10 cellular contexts compared by ENCODE assay signal in genomic region chr16:87789437-87790277, GRCh38. TPM values are rescaled to one million over a fixed set of nuclear protein-coding genes. Genes with fewer than 3 reads are reported as not detected.
DNase-seq lines count a peak whose midpoint lies in the region; ATAC-seq and TF ChIP-seq lines count a peak whose summit lies in the region.
"Had no signal": no experiment of that assay in that cellular context is flagged by ENCODE, and none has a peak within 500 bp of the region (broad histone marks: within the 10 kb centered on the region; RNA-seq: fewer than 3 reads in every experiment).

No MANE protein-coding gene starts in this region.

- peak overlapping the region; percentile 40 for H2BK120ac ChIP-seq in trophoblast cell (ENCODE audit: insufficient read depth, low read length, poor library complexity)

- BruUV-seq in PC-9 (replicated peaks; lab: Mats Ljungman, UMichigan) = TSS peak; percentile 51

- H3K4me1 ChIP-seq in PC-9 (replicated peaks; ENCODE audit: insufficient read depth) (peaks cover 38% of the 10 kb centered on the region), trophoblast cell (ENCODE audit: control insufficient read depth in 1 of 2, insufficient read depth in 2 of 2, low read length in 2 of 2) (peaks cover 15 to 29% of the 10 kb centered on the region in 2 experiments)

- H2AFZ ChIP-seq in PC-9 = peak overlapping the region; percentile 34; the same call in 1 of the 2 replicates
- no peak overlapping the region for H2AFZ ChIP-seq in trophoblast cell (ENCODE audit: insufficient read depth, low read length, poor library complexity)

- CTCF ChIA-PET in PC-9 (lab: Charles Lee) = interaction anchor here (0.6 to 1.8 kb wide), 3 partner anchors 11 to 61 kb away, joined by 3 to 7 read pairs (median 4); no protein-coding TSS in a partner anchor
- CTCF ChIA-PET in activated CD8-positive, alpha-beta T cell treated with anti-CD3 and anti-CD28 coated beads for 36 hours (lab: Charles Lee) = interaction anchor here (1.1 to 6.5 kb wide), 2 partner anchors 9 to 59 kb away, joined by 3 to 45 read pairs; no protein-coding TSS in a partner anchor

- H3K23ac ChIP-seq in trophoblast cell (ENCODE audit: low read length) = no peak overlapping the region

- intact Hi-C loops in PC-9 (cut with micrococcal nuclease; ENCODE audit: unreplicated experiment) = loop anchor here (5.0 kb wide), 1 partner anchor 63 kb away; no protein-coding TSS in a partner anchor
- intact Hi-C loops in activated CD8-positive, alpha-beta T cell treated with anti-CD3 and anti-CD28 coated beads for 36 hours (cut with micrococcal nuclease) = no loop called here

- H3K18ac ChIP-seq in trophoblast cell (ENCODE audit: low read length) = no peak overlapping the region

- no peaks in the 10 kb centered on the region for H3K9me2 ChIP-seq in PC-9 (ENCODE audit: insufficient read depth)

- peaks cover 11% of the 10 kb centered on the region for H3K79me1 ChIP-seq in trophoblast cell (ENCODE audit: low read length)

- peak; percentile 95 for DNase-seq in EH (ENCODE audit: low read depth)
- peak; percentile 90 to 91 for DNase-seq in PC-9
- DNase-seq in fibroblast of gingiva (ENCODE audit: low read depth) = peak; percentile 91
- DNase-seq in trophoblast cell = peak; percentile 99
- DNase-seq in activated naive CD4-positive, alpha-beta T cell treated with anti-CD3 and anti-CD28 coated beads, Interleukin-2, amount 50 U/mL, for 72 hours (ENCODE audit: low spot score in 2 of 2) = no peak
- no peak for DNase-seq in NCI-H774 (lab: John Stamatoyannopoulos, UW)
- DNase-seq in activated CD8-positive, alpha-beta T cell treated with anti-CD3 and anti-CD28 coated beads for 36 hours = no peak
- DNase-seq: central memory CD4-positive, alpha-beta T cell had no signal

- H3K27ac Mint-ChIP-seq in activated naive CD4-positive, alpha-beta T cell treated with anti-CD3 and anti-CD28 coated beads, Interleukin-2, amount 50 U/mL, for 72 hours = no peak overlapping the region
- H3K27ac Mint-ChIP-seq in activated CD8-positive, alpha-beta T cell treated with anti-CD3 and anti-CD28 coated beads for 36 hours = no peak overlapping the region

- H4K20me1 ChIP-seq in PC-9 (ENCODE audit: insufficient read depth) = no peaks in the 10 kb centered on the region

- H4K8ac ChIP-seq in trophoblast cell (ENCODE audit: low read depth, low read length) = peak overlapping the region; percentile 33

- POLR2A ChIA-PET in PC-9 (lab: Charles Lee; ENCODE audit: unreplicated experiment) = interaction anchor here (0.6 to 1.0 kb wide), 4 partner anchors 18 to 82 kb away, joined by 3 to 6 read pairs (median 4); no protein-coding TSS in a partner anchor
- POLR2A ChIA-PET in activated CD8-positive, alpha-beta T cell treated with anti-CD3 and anti-CD28 coated beads for 36 hours (lab: Charles Lee) = interaction anchor here (1.1 kb wide), 1 partner anchor 9 kb away, joined by 4 read pairs; no protein-coding TSS in a partner anchor

- no peaks in the 10 kb centered on the region for H3K36me3 Mint-ChIP-seq in activated naive CD4-positive, alpha-beta T cell treated with anti-CD3 and anti-CD28 coated beads, Interleukin-2, amount 50 U/mL, for 72 hours
- no peaks in the 10 kb centered on the region for H3K36me3 Mint-ChIP-seq in activated CD8-positive, alpha-beta T cell treated with anti-CD3 and anti-CD28 coated beads for 36 hours (ENCODE audit: low read depth)

- no peaks in the 10 kb centered on the region for H3K9me3 Mint-ChIP-seq in activated naive CD4-positive, alpha-beta T cell treated with anti-CD3 and anti-CD28 coated beads, Interleukin-2, amount 50 U/mL, for 72 hours
- H3K9me3 Mint-ChIP-seq in activated CD8-positive, alpha-beta T cell treated with anti-CD3 and anti-CD28 coated beads for 36 hours = no peaks in the 10 kb centered on the region

- no peak overlapping the region for H4K12ac ChIP-seq in trophoblast cell (ENCODE audit: low read depth, low read length)

- H3F3A ChIP-seq in PC-9 (ENCODE audit: insufficient read depth, low read depth) = peaks cover 47% of the 10 kb centered on the region; the same call in 1 of the 2 replicates

- no peak overlapping the region for H2BK12ac ChIP-seq in trophoblast cell (ENCODE audit: low read length)

- H3K9ac ChIP-seq in trophoblast cell (ENCODE audit: low read length) = no peak overlapping the region

- no peak for ATAC-seq in activated naive CD4-positive, alpha-beta T cell treated with anti-CD3 and anti-CD28 coated beads, Interleukin-2, amount 50 U/mL, for 72 hours
- ATAC-seq in activated CD8-positive, alpha-beta T cell treated with anti-CD3 and anti-CD28 coated beads for 36 hours = no peak
- no peak for ATAC-seq in HG03457 (IDR thresholded peaks at IDR 0.05; ENCODE audit: unreplicated experiment)

- H3K4me3 Mint-ChIP-seq in activated CD8-positive, alpha-beta T cell treated with anti-CD3 and anti-CD28 coated beads for 36 hours = no peak overlapping the region

- H3K9me3 ChIP-seq in PC-9 (ENCODE audit: insufficient read depth, low read depth) (no peaks in the 10 kb centered on the region), trophoblast cell (ENCODE audit: insufficient read depth, low read depth, low read length) (peaks cover 4% of the 10 kb centered on the region)

- H3K79me2 ChIP-seq in PC-9 (ENCODE audit: low read depth) (no peaks in the 10 kb centered on the region), trophoblast cell (ENCODE audit: control insufficient read depth, insufficient read depth, low read length, poor library complexity) (no peaks in the 10 kb centered on the region)

- H3K4me1 Mint-ChIP-seq in activated CD8-positive, alpha-beta T cell treated with anti-CD3 and anti-CD28 coated beads for 36 hours (ENCODE audit: low read depth) = no peaks in the 10 kb centered on the region

- peak overlapping the region; percentile 90 for H4K91ac ChIP-seq in trophoblast cell (ENCODE audit: low read depth, low read length)

- no peak overlapping the region for H3K4ac ChIP-seq in trophoblast cell (ENCODE audit: low read depth, low read length)

- no peak for TF ChIP-seq CTCF in PC-9 (conservative IDR thresholded peaks at IDR 0.05)
- no peak for TF ChIP-seq CTCF in activated CD8-positive, alpha-beta T cell treated with anti-CD3 and anti-CD28 coated beads for 36 hours (IDR thresholded peaks at IDR 0.05)

- H2AK5ac ChIP-seq in trophoblast cell (ENCODE audit: low read length) = no peak overlapping the region

- H3K27me3 Mint-ChIP-seq in activated CD8-positive, alpha-beta T cell treated with anti-CD3 and anti-CD28 coated beads for 36 hours = no peaks in the 10 kb centered on the region

- peak overlapping the region; percentile 77 for H3K27ac ChIP-seq in PC-9
- peak overlapping the region; percentile 8 for H3K27ac ChIP-seq in trophoblast cell (ENCODE audit: low read depth, low read length)
- H3K27ac ChIP-seq: SK-N-MC had no signal

- H3K14ac ChIP-seq in trophoblast cell (ENCODE audit: low read length) = peak overlapping the region; percentile 16

- H3K4me3 ChIP-seq in PC-9 (no peak overlapping the region), trophoblast cell (ENCODE audit: low read depth, low read length) (no peak overlapping the region)
- H3K4me3 ChIP-seq: SK-N-MC had no signal

- H3K4me2 ChIP-seq in PC-9 (peak overlapping the region; percentile 44), trophoblast cell (ENCODE audit: low read length) (no peak overlapping the region)

- H3K36me3 ChIP-seq in PC-9 (ENCODE audit: low read depth) (no peaks in the 10 kb centered on the region), trophoblast cell (ENCODE audit: control insufficient read depth in 1 of 2, insufficient read depth in 2 of 2, low read length in 2 of 2) (no peaks in the 10 kb centered on the region)

- no peaks in the 10 kb centered on the region for H3K27me3 ChIP-seq in PC-9 (ENCODE audit: insufficient read depth, low read depth)
- H3K27me3 ChIP-seq in trophoblast cell (ENCODE audit: insufficient read depth, low read length) = no peaks in the 10 kb centered on the region

- peak overlapping the region; percentile 54 for H2BK5ac ChIP-seq in trophoblast cell (ENCODE audit: low read depth, low read length, poor library complexity)

- no CpG with 5 or more reads among the region's 20 CpGs for WGBS in trophoblast cell (ENCODE audit: extremely low coverage, insufficient coverage, insufficient read length)

RNA-seq across cellular contexts. Expression of gene KLHDC4, which starts 23.9 kb away (rescaled TPM):
- total RNA-seq in PC-9 (2021) = 66.5 and 74.2 TPM in 2 replicates
- polyA plus RNA-seq in trophoblast cell (2013) = 12.8 and 14.2 TPM in 2 replicates
- 100 to 1,000 TPM in 1 of 2 donors, 10 to 100 TPM in 1; 75.4 to 114 TPM for total RNA-seq in activated naive CD4-positive, alpha-beta T cell treated with anti-CD3 and anti-CD28 coated beads, Interleukin-2, amount 50 U/mL, for 72 hours
- total RNA-seq in activated CD8-positive, alpha-beta T cell treated with anti-CD3 and anti-CD28 coated beads for 36 hours = 10 to 100 TPM; 80.8 to 81.7 TPM

Comparison
In these comparisons a context has a peak if more than half of its experiments do, and no peak if none do; other contexts are left out.
1. DNase-seq: peak in EH (single experiment), PC-9 (2 of 2), fibroblast of gingiva (single experiment) and trophoblast cell (2 of 2); none in activated naive CD4-positive, alpha-beta T cell treated with anti-CD3 and anti-CD28 coated beads, Interleukin-2, amount 50 U/mL, for 72 hours (0 of 2), NCI-H774 (single experiment) and activated CD8-positive, alpha-beta T cell treated with anti-CD3 and anti-CD28 coated beads for 36 hours (single experiment).